1 cellular context compared by ENCODE assay signal in the genomic region with DNA sequence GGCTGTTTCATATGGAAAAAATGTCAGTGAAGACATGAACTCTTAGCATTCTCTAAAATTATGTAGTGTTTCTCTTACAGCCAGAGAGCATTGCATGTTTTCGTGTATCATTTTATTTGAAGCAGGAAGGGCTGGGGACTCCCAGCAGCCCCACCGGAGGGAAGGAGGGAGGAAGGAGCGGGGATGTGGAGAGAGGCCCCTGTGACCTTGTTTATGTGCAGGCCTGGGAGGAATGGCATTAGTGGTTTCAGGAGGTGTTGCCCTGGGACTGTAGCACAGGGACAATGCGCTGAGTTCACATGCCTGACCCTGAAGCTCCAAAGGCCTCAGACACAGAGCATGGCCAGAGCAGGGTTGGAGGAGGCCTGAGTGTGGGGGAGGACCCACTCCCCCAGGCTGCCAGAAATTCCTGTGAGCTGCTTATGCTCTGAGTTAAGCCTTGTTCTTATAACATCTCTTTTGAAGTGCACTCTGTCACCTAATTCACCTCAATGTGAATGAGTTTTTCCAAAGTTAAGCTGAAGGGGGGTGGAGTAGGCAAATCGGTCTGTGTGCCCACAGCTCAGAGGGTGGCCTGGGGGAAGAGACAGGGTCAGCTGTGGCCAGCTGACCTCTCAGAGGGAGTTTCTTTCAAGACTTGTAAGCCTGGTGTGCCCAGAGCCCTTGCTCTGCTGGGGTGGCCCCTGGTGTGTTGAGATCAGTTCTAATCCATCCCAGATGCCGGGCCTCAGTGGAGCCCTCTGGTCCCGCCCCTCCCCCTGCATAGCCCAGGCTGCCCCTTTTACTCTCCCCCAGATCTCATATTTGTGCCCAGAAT.
TF ChIP-seq lines count a peak whose summit lies in the region.

No MANE protein-coding gene starts in this region.

TF ChIP-seq in HepG2, 621 proteins besides CTCF, POLR2A, EP300 and RAD21 (continued from another document and continues in another):
- TF ChIP-seq, protein P1, sequence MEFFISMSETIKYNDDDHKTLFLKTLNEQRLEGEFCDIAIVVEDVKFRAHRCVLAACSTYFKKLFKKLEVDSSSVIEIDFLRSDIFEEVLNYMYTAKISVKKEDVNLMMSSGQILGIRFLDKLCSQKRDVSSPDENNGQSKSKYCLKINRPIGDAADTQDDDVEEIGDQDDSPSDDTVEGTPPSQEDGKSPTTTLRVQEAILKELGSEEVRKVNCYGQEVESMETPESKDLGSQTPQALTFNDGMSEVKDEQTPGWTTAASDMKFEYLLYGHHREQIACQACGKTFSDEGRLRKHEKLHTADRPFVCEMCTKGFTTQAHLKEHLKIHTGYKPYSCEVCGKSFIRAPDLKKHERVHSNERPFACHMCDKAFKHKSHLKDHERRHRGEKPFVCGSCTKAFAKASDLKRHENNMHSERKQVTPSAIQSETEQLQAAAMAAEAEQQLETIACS (CRISPR knock-in tag; IDR thresholded peaks at IDR 0.05): no peak
- TF ChIP-seq, protein P2, sequence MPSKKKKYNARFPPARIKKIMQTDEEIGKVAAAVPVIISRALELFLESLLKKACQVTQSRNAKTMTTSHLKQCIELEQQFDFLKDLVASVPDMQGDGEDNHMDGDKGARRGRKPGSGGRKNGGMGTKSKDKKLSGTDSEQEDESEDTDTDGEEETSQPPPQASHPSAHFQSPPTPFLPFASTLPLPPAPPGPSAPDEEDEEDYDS (CRISPR knock-in tag; IDR thresholded peaks at IDR 0.05): no peak
- TF ChIP-seq ZEB1 (IDR thresholded peaks at IDR 0.05; ENCODE audit: insufficient replicate concordance, low read depth) (peak; percentile 34), PHF21A (CRISPR knock-in tag; IDR thresholded peaks at IDR 0.05) (peak; percentile 38; the same call in 1 of the 2 replicates), ZNF781 (CRISPR knock-in tag; IDR thresholded peaks at IDR 0.05; ENCODE audit: borderline replicate concordance, not compliant biosample characterization) (no peak), SMARCC2 (IDR thresholded peaks at IDR 0.05) (no peak), NFE2 (CRISPR knock-in tag; IDR thresholded peaks at IDR 0.05) (no peak), NR2F2 (IDR thresholded peaks at IDR 0.05; ENCODE audit: borderline replicate concordance, low read depth) (0 out of 2 replicates have a peak, but pooled peaks have one; percentile 46), FOSL1 (CRISPR knock-in tag; IDR thresholded peaks at IDR 0.05; ENCODE audit: borderline replicate concordance) (no peak), HNF4A (CRISPR knock-in tag; IDR thresholded peaks at IDR 0.05) (peak; percentile 88), FOXP1 (IDR thresholded peaks at IDR 0.05) (0 out of 2 replicates have a peak, but pooled peaks have one; percentile 9), FOXP1 (CRISPR knock-in tag; IDR thresholded peaks at IDR 0.05) (peak; percentile 79; the same call in 1 of the 2 replicates), ZNF10 (CRISPR knock-in tag; IDR thresholded peaks at IDR 0.05; ENCODE audit: borderline replicate concordance, low read depth) (no peak), POLR2AphosphoS5 (IDR thresholded peaks at IDR 0.05; ENCODE audit: low read depth, low read length) (peak; percentile 42), ZNF383 (CRISPR knock-in tag; IDR thresholded peaks at IDR 0.05; ENCODE audit: borderline replicate concordance) (no peak), NFIC (IDR thresholded peaks at IDR 0.05; ENCODE audit: low read length) (no peak), ZNF337 (CRISPR knock-in tag; IDR thresholded peaks at IDR 0.05; ENCODE audit: borderline replicate concordance, low read depth) (no peak), POGZ (CRISPR knock-in tag; IDR thresholded peaks at IDR 0.05) (peak; percentile 57; the same call in 1 of the 2 replicates), STAG1 (CRISPR knock-in tag; IDR thresholded peaks at IDR 0.05) (no peak; the same call in 1 of the 2 replicates), ZNF530 (CRISPR knock-in tag; IDR thresholded peaks at IDR 0.05; ENCODE audit: low read depth) (no peak), NKX3-1 (CRISPR knock-in tag; IDR thresholded peaks at IDR 0.05) (no peak), MED13 (CRISPR knock-in tag; IDR thresholded peaks at IDR 0.05) (no peak), SIN3A (IDR thresholded peaks at IDR 0.05; ENCODE audit: borderline replicate concordance, low read depth, low read length) (peak; percentile 55; the same call in 1 of the 2 replicates), TBX3 (IDR thresholded peaks at IDR 0.05; ENCODE audit: borderline replicate concordance) (peak; percentile 47; the same call in 1 of the 2 replicates), ZNF572 (CRISPR knock-in tag; IDR thresholded peaks at IDR 0.05) (no peak), ZNF569 (CRISPR knock-in tag; IDR thresholded peaks at IDR 0.05; ENCODE audit: borderline replicate concordance) (no peak; the same call in 1 of the 2 replicates), MTF2 (CRISPR knock-in tag; IDR thresholded peaks at IDR 0.05; ENCODE audit: borderline replicate concordance) (no peak), ZNF619 (CRISPR knock-in tag; IDR thresholded peaks at IDR 0.05) (peak; percentile 43; the same call in 1 of the 2 replicates), ZNF136 (CRISPR knock-in tag; IDR thresholded peaks at IDR 0.05; ENCODE audit: low read depth) (no peak), NFIB (CRISPR knock-in tag; IDR thresholded peaks at IDR 0.05; ENCODE audit: borderline replicate concordance) (no peak), ZNF674 (CRISPR knock-in tag; IDR thresholded peaks at IDR 0.05; ENCODE audit: low read depth) (no peak), MEIS2 (CRISPR knock-in tag; IDR thresholded peaks at IDR 0.05) (no peak), ZNF180 (CRISPR knock-in tag; IDR thresholded peaks at IDR 0.05; ENCODE audit: borderline replicate concordance, low read depth) (no peak), PLRG1 (conservative IDR thresholded peaks at IDR 0.05) (no peak), RBAK (CRISPR knock-in tag; IDR thresholded peaks at IDR 0.05) (no peak), KDM6A (CRISPR knock-in tag; IDR thresholded peaks at IDR 0.05; ENCODE audit: low read depth) (peak; percentile 61), SKI (IDR thresholded peaks at IDR 0.05; ENCODE audit: partially characterized antibody) (no peak), ZNF616 (CRISPR knock-in tag; IDR thresholded peaks at IDR 0.05; ENCODE audit: low read depth) (peak; percentile 63; the same call in 1 of the 2 replicates), NR2C2 (CRISPR knock-in tag; IDR thresholded peaks at IDR 0.05; ENCODE audit: borderline replicate concordance) (peak; percentile 51; the same call in 1 of the 2 replicates), ZNF350 (CRISPR knock-in tag; IDR thresholded peaks at IDR 0.05; ENCODE audit: borderline replicate concordance, low read depth) (0 out of 2 replicates have a peak, but pooled peaks have one; percentile 16), STAT5B (CRISPR knock-in tag; IDR thresholded peaks at IDR 0.05) (no peak), ZNF557 (CRISPR knock-in tag; IDR thresholded peaks at IDR 0.05) (no peak), SRF (IDR thresholded peaks at IDR 0.05; ENCODE audit: low read depth, low read length) (no peak)
- TF ChIP-seq, protein P3, sequence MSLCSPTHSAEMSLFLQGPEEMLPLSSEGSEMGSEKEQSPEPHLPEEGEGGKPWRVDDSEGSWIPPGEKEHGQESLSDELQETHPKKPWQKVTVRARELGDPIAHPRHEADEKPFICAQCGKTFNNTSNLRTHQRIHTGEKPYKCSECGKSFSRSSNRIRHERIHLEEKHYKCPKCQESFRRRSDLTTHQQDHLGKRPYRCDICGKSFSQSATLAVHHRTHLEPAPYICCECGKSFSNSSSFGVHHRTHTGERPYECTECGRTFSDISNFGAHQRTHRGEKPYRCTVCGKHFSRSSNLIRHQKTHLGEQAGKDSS (CRISPR knock-in tag; IDR thresholded peaks at IDR 0.05; ENCODE audit: borderline replicate concordance, low read depth): no peak
- TF ChIP-seq, protein P4, sequence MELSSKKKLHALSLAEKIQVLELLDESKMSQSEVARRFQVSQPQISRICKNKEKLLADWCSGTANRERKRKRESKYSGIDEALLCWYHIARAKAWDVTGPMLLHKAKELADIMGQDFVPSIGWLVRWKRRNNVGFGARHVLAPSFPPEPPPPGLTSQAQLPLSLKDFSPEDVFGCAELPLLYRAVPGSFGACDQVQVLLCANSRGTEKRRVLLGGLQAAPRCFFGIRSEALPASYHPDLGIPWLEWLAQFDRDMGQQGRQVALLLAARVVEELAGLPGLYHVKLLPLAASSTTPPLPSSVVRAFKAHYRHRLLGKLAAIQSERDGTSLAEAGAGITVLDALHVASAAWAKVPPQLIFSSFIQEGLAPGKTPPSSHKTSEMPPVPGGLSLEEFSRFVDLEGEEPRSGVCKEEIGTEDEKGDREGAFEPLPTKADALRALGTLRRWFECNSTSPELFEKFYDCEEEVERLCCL (CRISPR knock-in tag; IDR thresholded peaks at IDR 0.05; ENCODE audit: borderline replicate concordance): no peak
- TF ChIP-seq, protein P5, sequence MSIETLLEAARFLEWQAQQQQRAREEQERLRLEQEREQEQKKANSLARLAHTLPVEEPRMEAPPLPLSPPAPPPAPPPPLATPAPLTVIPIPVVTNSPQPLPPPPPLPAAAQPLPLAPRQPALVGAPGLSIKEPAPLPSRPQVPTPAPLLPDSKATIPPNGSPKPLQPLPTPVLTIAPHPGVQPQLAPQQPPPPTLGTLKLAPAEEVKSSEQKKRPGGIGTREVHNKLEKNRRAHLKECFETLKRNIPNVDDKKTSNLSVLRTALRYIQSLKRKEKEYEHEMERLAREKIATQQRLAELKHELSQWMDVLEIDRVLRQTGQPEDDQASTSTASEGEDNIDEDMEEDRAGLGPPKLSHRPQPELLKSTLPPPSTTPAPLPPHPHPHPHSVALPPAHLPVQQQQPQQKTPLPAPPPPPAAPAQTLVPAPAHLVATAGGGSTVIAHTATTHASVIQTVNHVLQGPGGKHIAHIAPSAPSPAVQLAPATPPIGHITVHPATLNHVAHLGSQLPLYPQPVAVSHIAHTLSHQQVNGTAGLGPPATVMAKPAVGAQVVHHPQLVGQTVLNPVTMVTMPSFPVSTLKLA (IDR thresholded peaks at IDR 0.05): no peak
- TF ChIP-seq, protein P6, sequence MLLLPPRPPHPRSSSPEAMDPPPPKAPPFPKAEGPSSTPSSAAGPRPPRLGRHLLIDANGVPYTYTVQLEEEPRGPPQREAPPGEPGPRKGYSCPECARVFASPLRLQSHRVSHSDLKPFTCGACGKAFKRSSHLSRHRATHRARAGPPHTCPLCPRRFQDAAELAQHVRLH (CRISPR knock-in tag; IDR thresholded peaks at IDR 0.05; ENCODE audit: borderline replicate concordance, low read depth): peak; percentile 54; the same call in 1 of the 2 replicates
- TF ChIP-seq, protein P7, sequence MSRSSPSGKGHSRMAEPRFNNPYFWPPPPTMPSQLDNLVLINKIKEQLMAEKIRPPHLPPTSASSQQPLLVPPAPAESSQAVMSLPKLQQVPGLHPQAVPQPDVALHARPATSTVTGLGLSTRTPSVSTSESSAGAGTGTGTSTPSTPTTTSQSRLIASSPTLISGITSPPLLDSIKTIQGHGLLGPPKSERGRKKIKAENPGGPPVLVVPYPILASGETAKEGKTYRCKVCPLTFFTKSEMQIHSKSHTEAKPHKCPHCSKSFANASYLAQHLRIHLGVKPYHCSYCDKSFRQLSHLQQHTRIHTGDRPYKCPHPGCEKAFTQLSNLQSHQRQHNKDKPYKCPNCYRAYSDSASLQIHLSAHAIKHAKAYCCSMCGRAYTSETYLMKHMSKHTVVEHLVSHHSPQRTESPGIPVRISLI (CRISPR knock-in tag; IDR thresholded peaks at IDR 0.05; ENCODE audit: borderline replicate concordance): no peak
- TF ChIP-seq, protein P8, sequence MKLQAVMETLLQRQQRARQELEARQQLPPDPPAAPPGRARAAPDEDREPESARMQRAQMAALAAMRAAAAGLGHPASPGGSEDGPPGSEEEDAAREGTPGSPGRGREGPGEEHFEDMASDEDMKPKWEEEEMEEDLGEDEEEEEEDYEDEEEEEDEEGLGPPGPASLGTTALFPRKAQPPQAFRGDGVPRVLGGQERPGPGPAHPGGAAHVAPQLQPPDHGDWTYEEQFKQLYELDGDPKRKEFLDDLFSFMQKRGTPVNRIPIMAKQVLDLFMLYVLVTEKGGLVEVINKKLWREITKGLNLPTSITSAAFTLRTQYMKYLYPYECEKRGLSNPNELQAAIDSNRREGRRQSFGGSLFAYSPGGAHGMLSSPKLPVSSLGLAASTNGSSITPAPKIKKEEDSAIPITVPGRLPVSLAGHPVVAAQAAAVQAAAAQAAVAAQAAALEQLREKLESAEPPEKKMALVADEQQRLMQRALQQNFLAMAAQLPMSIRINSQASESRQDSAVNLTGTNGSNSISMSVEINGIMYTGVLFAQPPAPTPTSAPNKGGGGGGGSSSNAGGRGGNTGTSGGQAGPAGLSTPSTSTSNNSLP (IDR thresholded peaks at IDR 0.05; ENCODE audit: low read depth, low read length): no peak
- TF ChIP-seq, protein P9, sequence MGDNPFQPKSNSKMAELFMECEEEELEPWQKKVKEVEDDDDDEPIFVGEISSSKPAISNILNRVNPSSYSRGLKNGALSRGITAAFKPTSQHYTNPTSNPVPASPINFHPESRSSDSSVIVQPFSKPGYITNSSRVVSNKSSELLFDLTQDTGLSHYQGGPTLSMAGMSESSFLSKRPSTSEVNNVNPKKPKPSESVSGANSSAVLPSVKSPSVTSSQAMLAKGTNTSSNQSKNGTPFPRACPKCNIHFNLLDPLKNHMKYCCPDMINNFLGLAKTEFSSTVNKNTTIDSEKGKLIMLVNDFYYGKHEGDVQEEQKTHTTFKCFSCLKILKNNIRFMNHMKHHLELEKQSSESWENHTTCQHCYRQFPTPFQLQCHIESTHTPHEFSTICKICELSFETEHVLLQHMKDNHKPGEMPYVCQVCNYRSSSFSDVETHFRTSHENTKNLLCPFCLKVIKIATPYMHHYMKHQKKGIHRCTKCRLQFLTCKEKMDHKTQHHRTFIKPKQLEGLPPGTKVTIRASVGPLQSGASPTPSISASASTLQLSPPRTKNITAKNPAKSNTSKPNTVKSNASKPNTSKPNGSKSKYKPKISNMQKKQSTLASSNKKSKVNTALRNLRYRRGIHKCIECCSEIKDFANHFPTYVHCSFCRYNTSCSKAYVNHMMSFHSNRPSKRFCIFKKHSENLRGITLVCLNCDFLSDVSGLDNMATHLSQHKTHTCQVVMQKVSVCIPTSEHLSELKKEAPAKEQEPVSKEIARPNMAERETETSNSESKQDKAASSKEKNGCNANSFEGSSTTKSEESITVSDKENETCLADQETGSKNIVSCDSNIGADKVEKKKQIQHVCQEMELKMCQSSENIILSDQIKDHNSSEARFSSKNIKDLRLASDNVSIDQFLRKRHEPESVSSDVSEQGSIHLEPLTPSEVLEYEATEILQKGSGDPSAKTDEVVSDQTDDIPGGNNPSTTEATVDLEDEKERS (CRISPR knock-in tag; IDR thresholded peaks at IDR 0.05): 0 out of 2 replicates have a peak, but pooled peaks have one; percentile 58
- TF ChIP-seq, protein P10, sequence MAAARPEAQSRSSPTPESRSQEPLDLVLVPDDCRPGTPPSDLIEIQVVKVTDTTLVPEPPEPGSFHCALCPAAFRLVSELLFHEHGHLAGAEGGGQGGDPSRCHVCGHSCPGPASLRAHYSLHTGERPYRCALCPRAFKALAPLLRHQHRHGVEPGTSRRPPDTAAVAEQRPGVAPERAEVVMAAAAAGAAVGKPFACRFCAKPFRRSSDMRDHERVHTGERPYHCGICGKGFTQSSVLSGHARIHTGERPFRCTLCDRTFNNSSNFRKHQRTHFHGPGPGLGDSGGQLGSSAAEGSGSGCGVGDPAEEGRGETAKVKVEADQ (CRISPR knock-in tag; IDR thresholded peaks at IDR 0.05; ENCODE audit: borderline replicate concordance): no peak
